Comparison of ENCODE assay signal across 28 cellular contexts in genomic region chr17:5680766-5681165, GRCh38.
"Had no signal": no experiment of that assay in that cellular context is flagged by ENCODE, and none has a peak within 500 bp of the region (broad histone marks: within the 10 kb centered on the region; RNA-seq: fewer than 3 reads in every experiment).

No MANE protein-coding gene starts in this region.

- H3K4me3 Mint-ChIP-seq: dendritic cell treated with granulocyte-macrophage colony-stimulating factor and Interleukin-4, amounts not matched to agents 40 ng/mL and 50 ng/mL, for 4 days; endodermal cell; immature natural killer cell; memory B cell; naive thymus-derived CD4-positive, alpha-beta T cell; nephron; neural progenitor cell; stimulated activated effector memory CD8-positive, alpha-beta T cell treated with anti-CD3 and anti-CD28 coated beads, Interleukin-12 subunit alpha, Interleukin-12 subunit beta, amount 100 ng/mL, for 72 hours had no signal

- H3K27me3 ChIP-seq: colonic mucosa, hepatocyte, neural progenitor cell, vagina had no signal

- H3K36me3 ChIP-seq: colonic mucosa, gastrocnemius medialis, heart left ventricle, neural progenitor cell, sigmoid colon, suprapubic skin, transverse colon, vagina had no signal

- H3K27ac Mint-ChIP-seq: dendritic cell treated with granulocyte-macrophage colony-stimulating factor and Interleukin-4, amounts not matched to agents 40 ng/mL and 50 ng/mL, for 4 days; endodermal cell; immature natural killer cell; memory B cell; naive thymus-derived CD4-positive, alpha-beta T cell; nephron; stimulated activated effector memory CD8-positive, alpha-beta T cell treated with anti-CD3 and anti-CD28 coated beads, Interleukin-12 subunit alpha, Interleukin-12 subunit beta, amount 100 ng/mL, for 72 hours had no signal

- H3K4me2 ChIP-seq: hepatocyte, neural progenitor cell had no signal

- H3K36me3 Mint-ChIP-seq: immature natural killer cell; memory B cell; neural progenitor cell; stimulated activated effector memory CD8-positive, alpha-beta T cell treated with anti-CD3 and anti-CD28 coated beads, Interleukin-12 subunit alpha, Interleukin-12 subunit beta, amount 100 ng/mL, for 72 hours had no signal

- H2AFZ ChIP-seq: hepatocyte, neural progenitor cell had no signal

- H3K4me1 Mint-ChIP-seq: immature natural killer cell; stimulated activated effector memory CD8-positive, alpha-beta T cell treated with anti-CD3 and anti-CD28 coated beads, Interleukin-12 subunit alpha, Interleukin-12 subunit beta, amount 100 ng/mL, for 72 hours had no signal

- H3K4me3 ChIP-seq: colonic mucosa, gastrocnemius medialis, heart left ventricle, hepatocyte, lung, neural progenitor cell, psoas muscle, sigmoid colon, suprapubic skin, transverse colon, vagina had no signal

- H3K27ac ChIP-seq: colonic mucosa, epithelial cell of prostate, gastrocnemius medialis, heart left ventricle, hepatocyte, neural progenitor cell, psoas muscle, sigmoid colon, suprapubic skin, transverse colon, vagina had no signal

- ATAC-seq: gastrocnemius medialis; heart left ventricle; left ventricle myocardium superior; naive thymus-derived CD4-positive, alpha-beta T cell; psoas muscle; right cardiac atrium; stimulated activated effector memory CD8-positive, alpha-beta T cell treated with anti-CD3 and anti-CD28 coated beads, Interleukin-12 subunit alpha, Interleukin-12 subunit beta, amount 100 ng/mL, for 72 hours; stimulated activated naive CD8-positive, alpha-beta T cell treated with anti-CD3 and anti-CD28 coated beads, Interleukin-15, Interleukin-2, amounts not matched to agents 100 U/mL and 50 U/mL, for 24 hours had no signal

- DNase-seq: colonic mucosa; effector CD8-positive, alpha-beta T cell; endodermal cell; foreskin fibroblast; gastrocnemius medialis; heart left ventricle; immature natural killer cell; left ventricle myocardium superior; midbrain; naive thymus-derived CD4-positive, alpha-beta T cell; nucleus accumbens; psoas muscle; right cardiac atrium; sigmoid colon; stimulated activated CD4-positive, alpha-beta T cell treated with anti-CD3 and anti-CD28 coated beads, Interleukin-2, amount 100 ng/mL, for 24 hours; stimulated activated CD4-positive, alpha-beta T cell treated with anti-CD3 and anti-CD28 coated beads, Interleukin-4, amount 100 ng/mL, for 24 hours; stimulated activated naive CD8-positive, alpha-beta T cell treated with anti-CD3 and anti-CD28 coated beads, Interleukin-15, Interleukin-2, amounts not matched to agents 100 U/mL and 50 U/mL, for 24 hours; transverse colon had no signal

- H3K4me1 ChIP-seq: colonic mucosa, gastrocnemius medialis, heart left ventricle, neural progenitor cell, psoas muscle, sigmoid colon, suprapubic skin, transverse colon, vagina had no signal

- H3K9me3 ChIP-seq: colonic mucosa, gastrocnemius medialis, psoas muscle, suprapubic skin, transverse colon, vagina had no signal

- H3K9me3 Mint-ChIP-seq: dendritic cell treated with granulocyte-macrophage colony-stimulating factor and Interleukin-4, amounts not matched to agents 40 ng/mL and 50 ng/mL, for 4 days; endodermal cell; immature natural killer cell; memory B cell; nephron; stimulated activated effector memory CD8-positive, alpha-beta T cell treated with anti-CD3 and anti-CD28 coated beads, Interleukin-12 subunit alpha, Interleukin-12 subunit beta, amount 100 ng/mL, for 72 hours had no signal

- H3K9ac ChIP-seq: neural progenitor cell had no signal
